ENCODE assay signal across 1 cellular context in genomic region chr20:51318058-51318960, GRCh38.
TF ChIP-seq lines count a peak whose summit lies in the region.

No MANE protein-coding gene starts in this region.

TF ChIP-seq in GM23338, 12 proteins besides CTCF, POLR2A, EP300 and RAD21 (continued from another document):
- TF ChIP-seq, protein P1, sequence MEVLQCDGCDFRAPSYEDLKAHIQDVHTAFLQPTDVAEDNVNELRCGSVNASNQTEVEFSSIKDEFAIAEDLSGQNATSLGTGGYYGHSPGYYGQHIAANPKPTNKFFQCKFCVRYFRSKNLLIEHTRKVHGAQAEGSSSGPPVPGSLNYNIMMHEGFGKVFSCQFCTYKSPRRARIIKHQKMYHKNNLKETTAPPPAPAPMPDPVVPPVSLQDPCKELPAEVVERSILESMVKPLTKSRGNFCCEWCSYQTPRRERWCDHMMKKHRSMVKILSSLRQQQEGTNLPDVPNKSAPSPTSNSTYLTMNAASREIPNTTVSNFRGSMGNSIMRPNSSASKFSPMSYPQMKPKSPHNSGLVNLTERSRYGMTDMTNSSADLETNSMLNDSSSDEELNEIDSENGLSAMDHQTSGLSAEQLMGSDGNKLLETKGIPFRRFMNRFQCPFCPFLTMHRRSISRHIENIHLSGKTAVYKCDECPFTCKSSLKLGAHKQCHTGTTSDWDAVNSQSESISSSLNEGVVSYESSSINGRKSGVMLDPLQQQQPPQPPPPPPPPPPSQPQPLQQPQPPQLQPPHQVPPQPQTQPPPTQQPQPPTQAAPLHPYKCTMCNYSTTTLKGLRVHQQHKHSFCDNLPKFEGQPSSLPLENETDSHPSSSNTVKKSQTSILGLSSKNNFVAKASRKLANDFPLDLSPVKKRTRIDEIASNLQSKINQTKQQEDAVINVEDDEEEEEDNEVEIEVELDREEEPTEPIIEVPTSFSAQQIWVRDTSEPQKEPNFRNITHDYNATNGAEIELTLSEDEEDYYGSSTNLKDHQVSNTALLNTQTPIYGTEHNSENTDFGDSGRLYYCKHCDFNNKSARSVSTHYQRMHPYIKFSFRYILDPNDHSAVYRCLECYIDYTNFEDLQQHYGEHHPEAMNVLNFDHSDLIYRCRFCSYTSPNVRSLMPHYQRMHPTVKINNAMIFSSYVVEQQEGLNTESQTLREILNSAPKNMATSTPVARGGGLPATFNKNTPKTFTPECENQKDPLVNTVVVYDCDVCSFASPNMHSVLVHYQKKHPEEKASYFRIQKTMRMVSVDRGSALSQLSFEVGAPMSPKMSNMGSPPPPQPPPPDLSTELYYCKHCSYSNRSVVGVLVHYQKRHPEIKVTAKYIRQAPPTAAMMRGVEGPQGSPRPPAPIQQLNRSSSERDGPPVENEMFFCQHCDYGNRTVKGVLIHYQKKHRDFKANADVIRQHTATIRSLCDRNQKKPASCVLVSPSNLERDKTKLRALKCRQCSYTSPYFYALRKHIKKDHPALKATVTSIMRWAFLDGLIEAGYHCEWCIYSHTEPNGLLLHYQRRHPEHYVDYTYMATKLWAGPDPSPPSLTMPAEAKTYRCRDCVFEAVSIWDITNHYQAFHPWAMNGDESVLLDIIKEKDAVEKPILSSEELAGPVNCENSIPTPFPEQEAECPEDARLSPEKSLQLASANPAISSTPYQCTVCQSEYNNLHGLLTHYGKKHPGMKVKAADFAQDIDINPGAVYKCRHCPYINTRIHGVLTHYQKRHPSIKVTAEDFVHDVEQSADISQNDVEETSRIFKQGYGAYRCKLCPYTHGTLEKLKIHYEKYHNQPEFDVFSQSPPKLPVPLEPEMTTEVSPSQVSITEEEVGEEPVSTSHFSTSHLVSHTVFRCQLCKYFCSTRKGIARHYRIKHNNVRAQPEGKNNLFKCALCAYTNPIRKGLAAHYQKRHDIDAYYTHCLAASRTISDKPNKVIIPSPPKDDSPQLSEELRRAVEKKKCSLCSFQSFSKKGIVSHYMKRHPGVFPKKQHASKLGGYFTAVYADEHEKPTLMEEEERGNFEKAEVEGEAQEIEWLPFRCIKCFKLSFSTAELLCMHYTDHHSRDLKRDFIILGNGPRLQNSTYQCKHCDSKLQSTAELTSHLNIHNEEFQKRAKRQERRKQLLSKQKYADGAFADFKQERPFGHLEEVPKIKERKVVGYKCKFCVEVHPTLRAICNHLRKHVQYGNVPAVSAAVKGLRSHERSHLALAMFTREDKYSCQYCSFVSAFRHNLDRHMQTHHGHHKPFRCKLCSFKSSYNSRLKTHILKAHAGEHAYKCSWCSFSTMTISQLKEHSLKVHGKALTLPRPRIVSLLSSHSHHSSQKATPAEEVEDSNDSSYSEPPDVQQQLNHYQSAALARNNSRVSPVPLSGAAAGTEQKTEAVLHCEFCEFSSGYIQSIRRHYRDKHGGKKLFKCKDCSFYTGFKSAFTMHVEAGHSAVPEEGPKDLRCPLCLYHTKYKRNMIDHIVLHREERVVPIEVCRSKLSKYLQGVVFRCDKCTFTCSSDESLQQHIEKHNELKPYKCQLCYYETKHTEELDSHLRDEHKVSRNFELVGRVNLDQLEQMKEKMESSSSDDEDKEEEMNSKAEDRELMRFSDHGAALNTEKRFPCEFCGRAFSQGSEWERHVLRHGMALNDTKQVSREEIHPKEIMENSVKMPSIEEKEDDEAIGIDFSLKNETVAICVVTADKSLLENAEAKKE (CRISPR knock-in tag; IDR thresholded peaks at IDR 0.05): no peak
- TF ChIP-seq NANOG (IDR thresholded peaks at IDR 0.05; ENCODE audit: borderline replicate concordance) (no peak), EZH2phosphoT487 (IDR thresholded peaks at IDR 0.05; ENCODE audit: unreplicated experiment) (no peak)
